Comparison of ENCODE assay signal across 26 cellular contexts in the genomic region with DNA sequence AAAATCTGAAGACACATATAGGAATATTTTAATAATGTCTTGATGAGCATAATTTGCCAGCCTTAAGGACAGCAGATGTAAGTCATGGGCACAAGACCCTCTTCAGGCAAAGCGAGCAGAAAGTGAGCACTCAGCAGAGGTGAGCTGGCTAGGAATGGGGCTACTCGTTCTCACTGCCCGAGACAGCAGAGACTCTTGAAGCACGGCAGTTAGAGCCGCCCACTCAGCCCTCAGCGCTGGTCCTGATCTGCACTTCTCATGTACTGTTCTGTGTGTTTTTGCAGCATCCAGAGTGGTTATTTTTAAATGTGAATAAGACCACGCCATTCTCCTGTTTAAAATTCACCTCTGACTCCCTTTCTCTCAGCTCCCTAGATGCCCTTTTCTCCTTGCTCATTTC.
"Had no signal": no experiment of that assay in that cellular context is flagged by ENCODE, and none has a peak within 500 bp of the region (broad histone marks: within the 10 kb centered on the region; RNA-seq: fewer than 3 reads in every experiment).

No MANE protein-coding gene starts in this region.

- ATAC-seq: esophagus mucosa; foreskin keratinocyte; gastroesophageal sphincter; heart right ventricle; naive thymus-derived CD4-positive, alpha-beta T cell; sciatic nerve; stimulated activated effector memory CD8-positive, alpha-beta T cell treated with anti-CD3 and anti-CD28 coated beads, Interleukin-12 subunit alpha, Interleukin-12 subunit beta, amount 100 ng/mL, for 72 hours had no signal

- H3K4me1 ChIP-seq: colonic mucosa, foreskin keratinocyte, testis, upper lobe of left lung had no signal

- H3K4me2 ChIP-seq: smooth muscle cell had no signal

- H3K27ac ChIP-seq: colonic mucosa, epithelial cell of prostate, foreskin keratinocyte, gastroesophageal sphincter, heart right ventricle, ovary, stomach, testis, tibial artery, upper lobe of left lung had no signal

- H3K27me3 ChIP-seq: colonic mucosa, foreskin keratinocyte, ovary, stomach, testis, upper lobe of left lung had no signal

- H3K4me3 ChIP-seq: colonic mucosa, gastroesophageal sphincter, heart right ventricle, ovary, smooth muscle cell, stomach, testis, tibial artery, upper lobe of left lung had no signal

- FAIRE-seq: urothelium cell line had no signal

- H3K9me3 ChIP-seq: colonic mucosa, gastroesophageal sphincter, heart right ventricle, ovary, stomach, testis, tibial artery, upper lobe of left lung had no signal

- H3K36me3 ChIP-seq: colonic mucosa, gastroesophageal sphincter, heart right ventricle, ovary, stomach, tibial artery, upper lobe of left lung had no signal

- DNase-seq: colonic mucosa; effector CD8-positive, alpha-beta T cell; endodermal cell; foreskin keratinocyte; heart right ventricle; hippocampal formation; islet precursor cell; kidney glomerular epithelial cell; mesenchymal stem cell; naive thymus-derived CD4-positive, alpha-beta T cell; ovary; stimulated activated CD4-positive, alpha-beta T cell treated with anti-CD3 and anti-CD28 coated beads, Interleukin-12 subunit alpha, Interleukin-12 subunit beta, amount 100 ng/mL, for 4 hours; stimulated activated CD4-positive, alpha-beta T cell treated with anti-CD3 and anti-CD28 coated beads, Interleukin-1b, Interleukin-23, amount 100 ng/mL, for 48 hours; stimulated activated CD4-positive, alpha-beta T cell treated with anti-CD3 and anti-CD28 coated beads, Interleukin-4, amount 100 ng/mL, for 1 hour; stimulated activated naive CD4-positive, alpha-beta T cell treated with Interleukin-2 at 50 U/mL for 16 hours; stomach; testis; tibial artery; upper lobe of left lung had no signal
